ENCODE assay signal across 24 cellular contexts in genomic region chr1:30035522-30036228, GRCh38.
"Had no signal": no experiment of that assay in that cellular context is flagged by ENCODE, and none has a peak within 500 bp of the region (broad histone marks: within the 10 kb centered on the region; RNA-seq: fewer than 3 reads in every experiment).

No MANE protein-coding gene starts in this region.

- H3K9me3 ChIP-seq: breast epithelium had no signal

- H3K4me3 ChIP-seq: breast epithelium, SK-N-MC had no signal

- DNase-seq: activated CD4-positive, alpha-beta memory T cell treated with anti-CD3 and anti-CD28 coated beads, Interleukin-2, amount 10 ng/mL, durations not matched to agents 7 days and 5 days; activated CD4-positive, alpha-beta T cell treated with anti-CD3 and anti-CD28 coated beads for 36 hours; activated CD4-positive, alpha-beta T cell treated with anti-CD3 and anti-CD28 coated beads, Interleukin-2, amount 50 U/mL, for 1 hour; activated CD4-positive, CD25-positive, alpha-beta regulatory T cell; activated CD8-positive, alpha-beta memory T cell treated with anti-CD3 and anti-CD28 coated beads, Interleukin-2, amount 50 U/mL, for 4 hours; activated effector memory CD4-positive, alpha-beta T cell treated with Interleukin-2 at 50 U/mL for 16 hours; activated naive CD4-positive, alpha-beta T cell; activated T-cell treated with anti-CD3 and anti-CD28 coated beads, Interleukin-2, amount 50 U/mL, for 1 hour; aorta; Karpas-422; NCI-H1048; NCI-H146; NCI-H187 treated with DMSO at 0.1 percent for 48 hours; NCI-H2107; NCI-H226; NCI-H526; NCI-H82; RPMI8226; T-cell; T-helper 2 cell; T1000 had no signal

- H3K27ac ChIP-seq: breast epithelium, SK-N-MC had no signal

- H3K4me1 ChIP-seq: breast epithelium had no signal

- ATAC-seq: activated CD4-positive, alpha-beta T cell treated with anti-CD3 and anti-CD28 coated beads for 36 hours; Right ventricle myocardium inferior; T-cell had no signal

- H3K36me3 ChIP-seq: breast epithelium had no signal
